In genomic region chr1:194353121-194353520, GRCh38 we compare ENCODE assay signal across 39 cellular contexts.
"Had no signal": no experiment of that assay in that cellular context is flagged by ENCODE, and none has a peak within 500 bp of the region (broad histone marks: within the 10 kb centered on the region; RNA-seq: fewer than 3 reads in every experiment).

No MANE protein-coding gene starts in this region.

- FAIRE-seq: astrocyte, bronchial epithelial cell, colon had no signal

- H3K4me3 ChIP-seq: adrenal gland, ascending aorta, body of pancreas, breast epithelium, cardiac muscle cell had no signal

- H3K4me3 Mint-ChIP-seq: activated naive CD4-positive, alpha-beta T cell treated with anti-CD3 and anti-CD28 coated beads for 36 hours; activated naive CD4-positive, alpha-beta T cell treated with anti-CD3 and anti-CD28 coated beads, Interleukin-2, amount 10 ng/mL, durations not matched to agents 7 days and 5 days; activated naive CD4-positive, alpha-beta T cell treated with anti-CD3 and anti-CD28 coated beads, Interleukin-2, amount 50 U/mL, for 24 hours; activated naive CD8-positive, alpha-beta T cell; activated naive CD8-positive, alpha-beta T cell treated with anti-CD3 and anti-CD28 coated beads for 36 hours; activated naive CD8-positive, alpha-beta T cell treated with anti-CD3 and anti-CD28 coated beads, Interleukin-2, amount 10 ng/mL, durations not matched to agents 7 days and 5 days; activated naive CD8-positive, alpha-beta T cell treated with anti-CD3 and anti-CD28 coated beads, Interleukin-2, amount 50 U/mL, for 24 hours; activated T-cell treated with anti-CD3 and anti-CD28 coated beads, Interleukin-2, amount 50 U/mL, for 4 hours; activated T-cell treated with anti-CD3 and anti-CD28 coated beads, Interleukin-2, amount 50 U/mL, for 72 hours; activated T-helper 1 cell treated with anti-CD3 and anti-CD28 coated beads, Interleukin-12 subunit alpha, Interleukin-12 subunit beta, Interleukin-2, Interleukin-4 antibody, amounts not matched to agents 30 ng/mL and 10 ng/mL and 1 ng/mL, durations not matched to agents 14 hours and 24 hours and 36 hours; activated T-helper 17 cell treated with anti-CD3 and anti-CD28 coated beads, Interleukin-2, amount 50 U/mL, for 72 hours; brain; central memory CD8-positive, alpha-beta T cell had no signal

- H3K9me3 Mint-ChIP-seq: activated naive CD4-positive, alpha-beta T cell treated with anti-CD3 and anti-CD28 coated beads for 36 hours; activated naive CD4-positive, alpha-beta T cell treated with anti-CD3 and anti-CD28 coated beads, Interleukin-2, amount 10 ng/mL, durations not matched to agents 7 days and 5 days; activated naive CD4-positive, alpha-beta T cell treated with anti-CD3 and anti-CD28 coated beads, Interleukin-2, amount 50 U/mL, for 24 hours; activated naive CD4-positive, alpha-beta T cell treated with anti-CD3 and anti-CD28 coated beads, Interleukin-2, amount 50 U/mL, for 72 hours; activated naive CD8-positive, alpha-beta T cell treated with anti-CD3 and anti-CD28 coated beads for 36 hours; activated T-cell treated with anti-CD3 and anti-CD28 coated beads, Interleukin-2, amount 50 U/mL, for 4 hours; activated T-helper 1 cell treated with anti-CD3 and anti-CD28 coated beads, Interleukin-12 subunit alpha, Interleukin-12 subunit beta, Interleukin-2, Interleukin-4 antibody, amounts not matched to agents 30 ng/mL and 10 ng/mL and 1 ng/mL, durations not matched to agents 14 hours and 24 hours and 36 hours; activated T-helper 17 cell treated with anti-CD3 and anti-CD28 coated beads, Interleukin-2, amount 50 U/mL, for 72 hours; activated T-helper 2 cell treated with anti-CD3 and anti-CD28 coated beads, Interferon-gamma antibody, Interleukin-2, Interleukin-4, amounts not matched to agents 10 μg/mL and 5 μg/mL and 100 μg/mL, durations not matched to agents 14 hours and 24 hours and 36 hours had no signal

- H3K4me1 ChIP-seq: adrenal gland, ascending aorta, body of pancreas, breast epithelium had no signal

- H3K27ac Mint-ChIP-seq: activated naive CD4-positive, alpha-beta T cell treated with anti-CD3 and anti-CD28 coated beads for 36 hours; activated naive CD4-positive, alpha-beta T cell treated with anti-CD3 and anti-CD28 coated beads, Interleukin-2, amount 10 ng/mL, durations not matched to agents 7 days and 5 days; activated naive CD4-positive, alpha-beta T cell treated with anti-CD3 and anti-CD28 coated beads, Interleukin-2, amount 50 U/mL, for 24 hours; activated naive CD4-positive, alpha-beta T cell treated with anti-CD3 and anti-CD28 coated beads, Interleukin-2, amount 50 U/mL, for 72 hours; activated naive CD8-positive, alpha-beta T cell; activated naive CD8-positive, alpha-beta T cell treated with anti-CD3 and anti-CD28 coated beads for 36 hours; activated naive CD8-positive, alpha-beta T cell treated with anti-CD3 and anti-CD28 coated beads, Interleukin-2, amount 10 ng/mL, durations not matched to agents 7 days and 5 days; activated naive CD8-positive, alpha-beta T cell treated with anti-CD3 and anti-CD28 coated beads, Interleukin-2, amount 50 U/mL, for 24 hours; activated T-cell treated with anti-CD3 and anti-CD28 coated beads, Interleukin-2, amount 50 U/mL, for 72 hours; activated T-helper 1 cell treated with anti-CD3 and anti-CD28 coated beads, Interleukin-12 subunit alpha, Interleukin-12 subunit beta, Interleukin-2, Interleukin-4 antibody, amounts not matched to agents 30 ng/mL and 10 ng/mL and 1 ng/mL, durations not matched to agents 14 hours and 24 hours and 36 hours; activated T-helper 17 cell treated with anti-CD3 and anti-CD28 coated beads, Interleukin-2, amount 50 U/mL, for 72 hours; activated T-helper 2 cell treated with anti-CD3 and anti-CD28 coated beads, Interferon-gamma antibody, Interleukin-2, Interleukin-4, amounts not matched to agents 10 μg/mL and 5 μg/mL and 100 μg/mL, durations not matched to agents 14 hours and 24 hours and 36 hours; brain had no signal

- ATAC-seq: activated naive CD4-positive, alpha-beta T cell treated with anti-CD3 and anti-CD28 coated beads, Interleukin-2, amount 50 U/mL, for 72 hours; activated naive CD8-positive, alpha-beta T cell treated with anti-CD3 and anti-CD28 coated beads, Interleukin-2, amount 50 U/mL, for 24 hours; activated T-cell treated with anti-CD3 and anti-CD28 coated beads, Interleukin-2, amount 50 U/mL, for 4 hours; activated T-cell treated with anti-CD3 and anti-CD28 coated beads, Interleukin-2, amount 50 U/mL, for 72 hours; activated T-helper 17 cell treated with anti-CD3 and anti-CD28 coated beads, Interleukin-2, amount 50 U/mL, for 72 hours; body of pancreas had no signal

- H3K27ac ChIP-seq: adrenal gland, ascending aorta, body of pancreas, brain microvascular endothelial cell, breast epithelium, cardiac muscle cell had no signal

- DNase-seq: activated effector memory CD4-positive, alpha-beta T cell treated with anti-CD3 and anti-CD28 coated beads, Interleukin-2, amount 50 U/mL, for 16 hours; activated effector memory CD4-positive, alpha-beta T cell treated with Interleukin-2 at 50 U/mL for 16 hours; activated gamma-delta T cell; activated gamma-delta T cell treated with Interleukin-2 at 50 U/mL for 16 hours; activated naive CD4-positive, alpha-beta T cell; activated naive CD4-positive, alpha-beta T cell treated with anti-CD3 and anti-CD28 coated beads for 36 hours; activated naive CD4-positive, alpha-beta T cell treated with anti-CD3 and anti-CD28 coated beads, Interleukin-2, amount 10 ng/mL, durations not matched to agents 7 days and 5 days; activated naive CD4-positive, alpha-beta T cell treated with anti-CD3 and anti-CD28 coated beads, Interleukin-2, amount 50 U/mL, for 16 hours; activated naive CD4-positive, alpha-beta T cell treated with Interleukin-2 at 50 U/mL for 16 hours; activated naive CD8-positive, alpha-beta T cell treated with anti-CD3 and anti-CD28 coated beads for 36 hours; activated naive CD8-positive, alpha-beta T cell treated with anti-CD3 and anti-CD28 coated beads, Interleukin-2, amount 10 ng/mL, durations not matched to agents 7 days and 5 days; activated naive CD8-positive, alpha-beta T cell treated with anti-CD3 and anti-CD28 coated beads, Interleukin-2, amount 50 U/mL, for 24 hours; activated T-cell treated with anti-CD3 and anti-CD28 coated beads, Interleukin-2, amount 50 U/mL, for 4 hours; activated T-cell treated with anti-CD3 and anti-CD28 coated beads, Interleukin-2, amount 50 U/mL, for 48 hours; activated T-cell treated with anti-CD3 and anti-CD28 coated beads, Interleukin-2, amount 50 U/mL, for 72 hours; adrenal gland; amniotic stem cell; amygdala; anterior cingulate cortex; aorta; body of pancreas; brain microvascular endothelial cell; caudate nucleus; central memory CD4-positive, alpha-beta T cell; cerebellar nuclear complex had no signal

- H3K27me3 Mint-ChIP-seq: activated naive CD4-positive, alpha-beta T cell treated with anti-CD3 and anti-CD28 coated beads, Interleukin-2, amount 10 ng/mL, durations not matched to agents 7 days and 5 days; activated naive CD8-positive, alpha-beta T cell treated with anti-CD3 and anti-CD28 coated beads for 36 hours; activated naive CD8-positive, alpha-beta T cell treated with anti-CD3 and anti-CD28 coated beads, Interleukin-2, amount 10 ng/mL, durations not matched to agents 7 days and 5 days; brain; central memory CD8-positive, alpha-beta T cell had no signal

- H3K9me3 ChIP-seq: adrenal gland, ascending aorta, body of pancreas, breast epithelium had no signal

- H3K36me3 Mint-ChIP-seq: activated naive CD4-positive, alpha-beta T cell treated with anti-CD3 and anti-CD28 coated beads, Interleukin-2, amount 10 ng/mL, durations not matched to agents 7 days and 5 days; activated naive CD4-positive, alpha-beta T cell treated with anti-CD3 and anti-CD28 coated beads, Interleukin-2, amount 50 U/mL, for 24 hours; activated naive CD4-positive, alpha-beta T cell treated with anti-CD3 and anti-CD28 coated beads, Interleukin-2, amount 50 U/mL, for 72 hours; activated naive CD8-positive, alpha-beta T cell treated with anti-CD3 and anti-CD28 coated beads for 36 hours; activated naive CD8-positive, alpha-beta T cell treated with anti-CD3 and anti-CD28 coated beads, Interleukin-2, amount 10 ng/mL, durations not matched to agents 7 days and 5 days; brain had no signal

- H3K4me1 Mint-ChIP-seq: activated naive CD4-positive, alpha-beta T cell treated with anti-CD3 and anti-CD28 coated beads, Interleukin-2, amount 10 ng/mL, durations not matched to agents 7 days and 5 days; activated naive CD4-positive, alpha-beta T cell treated with anti-CD3 and anti-CD28 coated beads, Interleukin-2, amount 50 U/mL, for 24 hours; activated naive CD8-positive, alpha-beta T cell treated with anti-CD3 and anti-CD28 coated beads for 36 hours; activated naive CD8-positive, alpha-beta T cell treated with anti-CD3 and anti-CD28 coated beads, Interleukin-2, amount 10 ng/mL, durations not matched to agents 7 days and 5 days; activated naive CD8-positive, alpha-beta T cell treated with anti-CD3 and anti-CD28 coated beads, Interleukin-2, amount 50 U/mL, for 24 hours; activated T-helper 17 cell treated with anti-CD3 and anti-CD28 coated beads, Interleukin-2, amount 50 U/mL, for 72 hours; brain; central memory CD8-positive, alpha-beta T cell had no signal
